9 cellular contexts compared by ENCODE assay signal in genomic region chr1:20487236-20487590, GRCh38. TPM values are rescaled to one million over a fixed set of nuclear protein-coding genes. Genes with fewer than 3 reads are reported as not detected.
DNase-seq lines count a peak whose midpoint lies in the region; ATAC-seq lines count a peak whose summit lies in the region.
"Had no signal": no experiment of that assay in that cellular context is flagged by ENCODE, and none has a peak within 500 bp of the region (broad histone marks: within the 10 kb centered on the region; RNA-seq: fewer than 3 reads in every experiment).

No MANE protein-coding gene starts in this region.

- peak overlapping the region; percentile 46 for H3K4me3 Mint-ChIP-seq in activated CD4-positive, alpha-beta T cell treated with anti-CD3 and anti-CD28 coated beads, Interleukin-2, amount 10 ng/mL, durations not matched to agents 24 days and 14 days
- peak overlapping the region; percentile 23 for H3K4me3 Mint-ChIP-seq in activated CD4-positive, alpha-beta memory T cell treated with anti-CD3 and anti-CD28 coated beads for 36 hours
- H3K4me3 Mint-ChIP-seq in stimulated activated naive CD8-positive, alpha-beta T cell treated with anti-CD3 and anti-CD28 coated beads, Interleukin-15, amount 100 ng/mL, for 72 hours: peak overlapping the region; percentile 32 to 78

- no peak overlapping the region for H3K9ac ChIP-seq in iPS-18a (ENCODE audit: low read length)

- peak overlapping the region; percentile 86 for H3K4me3 ChIP-seq in iPS-18a (ENCODE audit: low read length)

- H3K9me3 Mint-ChIP-seq in activated CD4-positive, alpha-beta T cell treated with anti-CD3 and anti-CD28 coated beads, Interleukin-2, amount 10 ng/mL, durations not matched to agents 24 days and 14 days: no peaks in the 10 kb centered on the region
- H3K9me3 Mint-ChIP-seq in activated CD4-positive, alpha-beta memory T cell treated with anti-CD3 and anti-CD28 coated beads for 36 hours: no peaks in the 10 kb centered on the region
- no peaks in the 10 kb centered on the region for H3K9me3 Mint-ChIP-seq in stimulated activated naive CD8-positive, alpha-beta T cell treated with anti-CD3 and anti-CD28 coated beads, Interleukin-15, amount 100 ng/mL, for 72 hours

- no peaks in the 10 kb centered on the region for H3K36me3 ChIP-seq in iPS-18a (ENCODE audit: control insufficient read depth, low read depth, low read length)

- POLR2A ChIA-PET in activated CD4-positive, alpha-beta memory T cell treated with anti-CD3 and anti-CD28 coated beads for 36 hours (lab: Charles Lee): no interaction called here

- ATAC-seq in stimulated activated naive CD8-positive, alpha-beta T cell treated with anti-CD3 and anti-CD28 coated beads, Interleukin-15, amount 100 ng/mL, for 72 hours: no peak
- no peak for ATAC-seq in GM21723 (IDR thresholded peaks at IDR 0.05; ENCODE audit: unreplicated experiment)
- ATAC-seq in HG02884 (IDR thresholded peaks at IDR 0.05; ENCODE audit: unreplicated experiment): no peak

- H3K27ac ChIP-seq in iPS-18a (ENCODE audit: low read length): no peak overlapping the region

- H3K4me1 Mint-ChIP-seq in activated CD4-positive, alpha-beta T cell treated with anti-CD3 and anti-CD28 coated beads, Interleukin-2, amount 10 ng/mL, durations not matched to agents 24 days and 14 days: peaks cover 9% of the 10 kb centered on the region
- H3K4me1 Mint-ChIP-seq in activated CD4-positive, alpha-beta memory T cell treated with anti-CD3 and anti-CD28 coated beads for 36 hours (ENCODE audit: low read depth): peaks cover 14% of the 10 kb centered on the region
- peaks cover 28% of the 10 kb centered on the region for H3K4me1 Mint-ChIP-seq in stimulated activated naive CD8-positive, alpha-beta T cell treated with anti-CD3 and anti-CD28 coated beads, Interleukin-15, amount 100 ng/mL, for 72 hours

- H3K4me1 ChIP-seq in iPS-18a (ENCODE audit: control insufficient read depth, low read depth, low read length): peaks cover 18% of the 10 kb centered on the region

- H3K27ac Mint-ChIP-seq in activated CD4-positive, alpha-beta T cell treated with anti-CD3 and anti-CD28 coated beads, Interleukin-2, amount 10 ng/mL, durations not matched to agents 24 days and 14 days: no peak overlapping the region
- H3K27ac Mint-ChIP-seq in activated CD4-positive, alpha-beta memory T cell treated with anti-CD3 and anti-CD28 coated beads for 36 hours: no peak overlapping the region
- no peak overlapping the region for H3K27ac Mint-ChIP-seq in stimulated activated naive CD8-positive, alpha-beta T cell treated with anti-CD3 and anti-CD28 coated beads, Interleukin-15, amount 100 ng/mL, for 72 hours

- peaks cover 69% of the 10 kb centered on the region for H3K27me3 Mint-ChIP-seq in activated CD4-positive, alpha-beta T cell treated with anti-CD3 and anti-CD28 coated beads, Interleukin-2, amount 10 ng/mL, durations not matched to agents 24 days and 14 days
- peaks cover 36% of the 10 kb centered on the region for H3K27me3 Mint-ChIP-seq in activated CD4-positive, alpha-beta memory T cell treated with anti-CD3 and anti-CD28 coated beads for 36 hours
- peaks cover 73% of the 10 kb centered on the region for H3K27me3 Mint-ChIP-seq in stimulated activated naive CD8-positive, alpha-beta T cell treated with anti-CD3 and anti-CD28 coated beads, Interleukin-15, amount 100 ng/mL, for 72 hours

- no peak for DNase-seq in activated CD4-positive, alpha-beta T cell treated with anti-CD3 and anti-CD28 coated beads, Interleukin-2, amount 10 ng/mL, durations not matched to agents 24 days and 14 days
- DNase-seq in activated CD4-positive, alpha-beta T cell treated with anti-CD3 and anti-CD28 coated beads, Interleukin-2, amount 50 U/mL, for 1 hour: no peak
- DNase-seq in activated CD4-positive, alpha-beta memory T cell treated with anti-CD3 and anti-CD28 coated beads for 36 hours: no peak
- no peak for DNase-seq in stimulated activated naive CD8-positive, alpha-beta T cell treated with anti-CD3 and anti-CD28 coated beads, Interleukin-15, amount 100 ng/mL, for 72 hours
- DNase-seq in EL: no peak
- DNase-seq: activated naive CD4-positive, alpha-beta T cell treated with Interleukin-2 at 50 U/mL for 16 hours had no signal

- H3K9me3 ChIP-seq in iPS-18a (ENCODE audit: control insufficient read depth, low read depth, low read length): no peaks in the 10 kb centered on the region

- CTCF ChIA-PET in activated CD4-positive, alpha-beta memory T cell treated with anti-CD3 and anti-CD28 coated beads for 36 hours (lab: Charles Lee): interaction anchor here (1.0 kb wide), 1 partner anchor 274 kb away, joined by 5 read pairs; no protein-coding TSS in a partner anchor

- H3K27me3 ChIP-seq in iPS-18a (ENCODE audit: control insufficient read depth, insufficient read depth, low read length): peaks cover 60% of the 10 kb centered on the region

- peaks cover 2% of the 10 kb centered on the region for H3K36me3 Mint-ChIP-seq in activated CD4-positive, alpha-beta T cell treated with anti-CD3 and anti-CD28 coated beads, Interleukin-2, amount 10 ng/mL, durations not matched to agents 24 days and 14 days (ENCODE audit: low read depth)
- H3K36me3 Mint-ChIP-seq in activated CD4-positive, alpha-beta memory T cell treated with anti-CD3 and anti-CD28 coated beads for 36 hours: no peaks in the 10 kb centered on the region

- intact Hi-C loops in activated CD4-positive, alpha-beta T cell treated with anti-CD3 and anti-CD28 coated beads, Interleukin-2, amount 10 ng/mL, durations not matched to agents 24 days and 14 days (cut with micrococcal nuclease): no loop called here
- intact Hi-C loops in activated CD4-positive, alpha-beta memory T cell treated with anti-CD3 and anti-CD28 coated beads for 36 hours (cut with micrococcal nuclease): no loop called here

RNA-seq across cellular contexts. Expression of gene CAMK2N1, which starts 1.2 kb away (rescaled TPM):
- total RNA-seq in activated CD4-positive, alpha-beta T cell treated with anti-CD3 and anti-CD28 coated beads, Interleukin-2, amount 10 ng/mL, durations not matched to agents 24 days and 14 days: 1.3 and 1.8 TPM in 2 replicates
- under 1 TPM; 0.81 to 0.87 TPM for total RNA-seq in activated CD4-positive, alpha-beta memory T cell treated with anti-CD3 and anti-CD28 coated beads for 36 hours

RNA-seq across cellular contexts. Expression of gene MUL1, which starts 20.7 kb away (rescaled TPM):
- 19.1 and 19.4 TPM in 2 replicates for total RNA-seq in activated CD4-positive, alpha-beta T cell treated with anti-CD3 and anti-CD28 coated beads, Interleukin-2, amount 10 ng/mL, durations not matched to agents 24 days and 14 days
- 10 to 100 TPM; 16.3 to 16.7 TPM for total RNA-seq in activated CD4-positive, alpha-beta memory T cell treated with anti-CD3 and anti-CD28 coated beads for 36 hours
